In genomic region chr1:109425391-109425790, GRCh38 we compare ENCODE assay signal across 2 cellular contexts.
TF ChIP-seq lines count a peak whose summit lies in the region.

No MANE protein-coding gene starts in this region.

TF ChIP-seq in H1, 55 proteins besides CTCF, POLR2A, EP300 and RAD21:
- TF ChIP-seq POLR2AphosphoS5 (IDR thresholded peaks at IDR 0.05; ENCODE audit: low read depth, low read length) (no peak), CREB1 (IDR thresholded peaks at IDR 0.05) (no peak), BRCA1 (IDR thresholded peaks at IDR 0.05; ENCODE audit: low read depth, low read length) (no peak), SUZ12 (IDR thresholded peaks at IDR 0.05; ENCODE audit: low read length) (no peak), CTBP2 (IDR thresholded peaks at IDR 0.05; ENCODE audit: borderline replicate concordance, insufficient read depth, insufficient read length, low read length) (no peak), ATF2 (IDR thresholded peaks at IDR 0.05; ENCODE audit: low read length) (no peak)

TF ChIP-seq in neural cell, 6 proteins besides CTCF, POLR2A, EP300 and RAD21:
- TF ChIP-seq REST (IDR thresholded peaks at IDR 0.05; ENCODE audit: borderline replicate concordance) (no peak), EZH2 (IDR thresholded peaks at IDR 0.05; ENCODE audit: borderline replicate concordance, insufficient read depth, low read length, poor library complexity, severe bottlenecking) (no peak), TAF1 (IDR thresholded peaks at IDR 0.05; ENCODE audit: low read depth) (no peak), SMC3 (conservative IDR thresholded peaks at IDR 0.05; ENCODE audit: poor library complexity) (no peak), POLR2AphosphoS5 (IDR thresholded peaks at IDR 0.05) (no peak), MXI1 (conservative IDR thresholded peaks at IDR 0.05; ENCODE audit: poor library complexity, severe bottlenecking) (no peak)
TF ChIP-seq in neural cell: peak in this region for 0.
